Comparison of ENCODE assay signal across 1 cellular context in the genomic region with DNA sequence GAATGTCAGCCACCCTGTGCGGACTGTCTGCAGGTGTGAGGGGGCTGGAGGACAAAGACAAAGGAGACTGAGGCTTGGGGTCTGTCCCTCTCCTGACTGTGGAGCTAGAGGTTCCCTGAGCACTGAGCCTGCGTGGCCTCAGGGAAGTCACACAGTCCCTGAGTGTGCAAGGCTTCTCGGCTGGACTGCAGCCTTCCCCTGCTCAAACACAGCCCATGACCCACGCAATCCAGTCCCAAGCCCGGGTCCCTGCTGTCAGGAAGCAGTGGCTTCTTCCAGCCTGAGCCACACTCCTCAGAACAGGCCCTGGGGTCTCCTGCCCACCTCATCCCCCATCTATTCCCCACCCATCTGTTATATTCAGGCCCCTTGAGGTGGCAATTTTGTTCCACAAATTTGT.
A peak's percentile ranks its signal among the peaks of the same experiment; 100 is the strongest.
TF ChIP-seq lines count a peak whose summit lies in the region.

No MANE protein-coding gene starts in this region.

TF ChIP-seq in GM12878, 131 proteins besides CTCF, POLR2A, EP300 and RAD21:
- TF ChIP-seq, protein P1, sequence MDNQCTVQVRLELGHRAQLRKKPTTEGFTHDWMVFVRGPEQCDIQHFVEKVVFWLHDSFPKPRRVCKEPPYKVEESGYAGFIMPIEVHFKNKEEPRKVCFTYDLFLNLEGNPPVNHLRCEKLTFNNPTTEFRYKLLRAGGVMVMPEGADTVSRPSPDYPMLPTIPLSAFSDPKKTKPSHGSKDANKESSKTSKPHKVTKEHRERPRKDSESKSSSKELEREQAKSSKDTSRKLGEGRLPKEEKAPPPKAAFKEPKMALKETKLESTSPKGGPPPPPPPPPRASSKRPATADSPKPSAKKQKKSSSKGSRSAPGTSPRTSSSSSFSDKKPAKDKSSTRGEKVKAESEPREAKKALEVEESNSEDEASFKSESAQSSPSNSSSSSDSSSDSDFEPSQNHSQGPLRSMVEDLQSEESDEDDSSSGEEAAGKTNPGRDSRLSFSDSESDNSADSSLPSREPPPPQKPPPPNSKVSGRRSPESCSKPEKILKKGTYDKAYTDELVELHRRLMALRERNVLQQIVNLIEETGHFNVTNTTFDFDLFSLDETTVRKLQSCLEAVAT (IDR thresholded peaks at IDR 0.05) = no peak
- TF ChIP-seq NFYA (IDR thresholded peaks at IDR 0.05; ENCODE audit: borderline replicate concordance, low read depth, low read length) (no peak), IRF4 (IDR thresholded peaks at IDR 0.05; ENCODE audit: low read depth, low read length) (no peak), POLR2AphosphoS5 (IDR thresholded peaks at IDR 0.05; ENCODE audit: low read length) (peak; percentile 58)
